1 cellular context compared by ENCODE assay signal in genomic region chr10:32971536-32972091, GRCh38.
A peak's percentile ranks its signal among the peaks of the same experiment; 100 is the strongest.
TF ChIP-seq lines count a peak whose summit lies in the region.

No MANE protein-coding gene starts in this region.

TF ChIP-seq in K562, 482 proteins besides CTCF, POLR2A, EP300 and RAD21 (continued from another document and continues in another):
- TF ChIP-seq AFF1 (IDR thresholded peaks at IDR 0.05; ENCODE audit: low read depth in 1 of 2, partially characterized antibody in 2 of 2) (peak; percentile 27 to 34), ZNF592 (IDR thresholded peaks at IDR 0.05) (peak; percentile 67; the same call in 1 of the 2 replicates), HMBOX1 (IDR thresholded peaks at IDR 0.05) (peak; percentile 99), TBP (optimal IDR thresholded peaks at IDR 0.05; ENCODE audit: low read depth, low read length) (peak; percentile 60), SMARCE1 (IDR thresholded peaks at IDR 0.05) (peak; percentile 76), SMAD4 (CRISPR knock-in tag; conservative IDR thresholded peaks at IDR 0.05) (peak; percentile 37), ZEB2 (IDR thresholded peaks at IDR 0.05) (no peak; the same call in 1 of the 2 replicates), YY1 (IDR thresholded peaks at IDR 0.05; ENCODE audit: borderline replicate concordance in 1 of 3, control insufficient read depth in 1 of 3, extremely low read depth in 1 of 3, insufficient read depth in 3 of 3, insufficient read length in 1 of 3, insufficient replicate concordance in 2 of 3, low read depth in 1 of 3, low read length in 2 of 3) (no peak), USF2 (CRISPR knock-in tag; IDR thresholded peaks at IDR 0.05) (no peak), ZKSCAN1 (IDR thresholded peaks at IDR 0.05; ENCODE audit: low read depth, low read length) (no peak), ZNF217 (CRISPR knock-in tag; IDR thresholded peaks at IDR 0.05) (no peak), POLR2G (IDR thresholded peaks at IDR 0.05; ENCODE audit: low read depth, low read length) (no peak), RUNX1 (IDR thresholded peaks at IDR 0.05; ENCODE audit: low read depth) (no peak), ILF3 (IDR thresholded peaks at IDR 0.05; ENCODE audit: borderline replicate concordance) (no peak), CREB5 (CRISPR knock-in tag; IDR thresholded peaks at IDR 0.05) (no peak), ARID1B (IDR thresholded peaks at IDR 0.05) (peak; percentile 79), PHF8 (IDR thresholded peaks at IDR 0.05; ENCODE audit: borderline replicate concordance, low read length) (no peak), ZNF407 (IDR thresholded peaks at IDR 0.05; ENCODE audit: low read depth) (no peak), ARID3B (CRISPR knock-in tag; IDR thresholded peaks at IDR 0.05; ENCODE audit: borderline replicate concordance) (no peak), KDM5B (IDR thresholded peaks at IDR 0.05; ENCODE audit: insufficient replicate concordance, low read depth, low read length) (no peak), ZMIZ1 (IDR thresholded peaks at IDR 0.05; ENCODE audit: low read depth in 2 of 2, low read length in 2 of 2) (0 out of 4 replicates have a peak, but pooled peaks of 1 of the 2 experiments have one; percentile 42), ATF3 (IDR thresholded peaks at IDR 0.05) (0 out of 2 replicates have a peak, but pooled peaks have one; percentile 7), ATF3 (CRISPR knock-in tag; conservative IDR thresholded peaks at IDR 0.05) (no peak), KLF1 (tag; IDR thresholded peaks at IDR 0.05) (no peak)
